ENCODE assay signal across 24 cellular contexts in the genomic region with DNA sequence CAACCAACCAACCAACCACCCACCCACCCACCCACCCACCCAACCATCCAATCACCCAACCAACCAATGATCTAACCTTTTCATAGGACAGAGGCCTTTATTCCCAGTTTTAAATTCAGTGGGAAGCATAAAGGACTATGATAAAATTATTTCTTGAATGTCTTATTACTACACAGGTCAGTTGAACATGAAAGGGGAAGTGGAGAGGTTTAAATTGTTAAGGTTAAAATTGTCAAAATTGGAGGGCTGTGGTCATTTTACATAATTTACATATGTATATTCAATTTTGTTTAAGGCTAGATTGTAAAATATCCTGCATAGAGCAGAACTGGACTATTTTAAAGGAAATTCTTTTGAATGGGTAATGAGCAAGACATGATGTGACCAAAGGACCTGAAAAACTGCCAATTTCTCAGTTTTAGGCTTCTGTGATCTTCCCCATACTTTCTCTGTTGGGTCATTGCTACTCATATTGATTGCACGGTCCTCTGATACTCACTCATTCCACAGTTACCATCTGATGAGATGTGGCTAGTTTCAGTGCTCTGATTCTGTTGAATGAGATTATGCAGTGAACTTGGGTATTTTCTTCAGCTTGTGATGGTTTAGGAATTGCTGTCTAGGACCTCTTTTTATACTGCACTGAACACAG.
A peak's percentile ranks its signal among the peaks of the same experiment; 100 is the strongest.
DNase-seq lines count a peak whose midpoint lies in the region; ATAC-seq, FAIRE-seq and TF ChIP-seq lines count a peak whose summit lies in the region.
"Had no signal": no experiment of that assay in that cellular context is flagged by ENCODE, and none has a peak within 500 bp of the region (broad histone marks: within the 10 kb centered on the region; RNA-seq: fewer than 3 reads in every experiment).

No MANE protein-coding gene starts in this region.

- no peaks in the 10 kb centered on the region for H3K4me1 ChIP-seq in body of pancreas
- H3K4me1 ChIP-seq: neural progenitor cell had no signal

- H3K27me3 ChIP-seq in body of pancreas, result no peaks in the 10 kb centered on the region
- H3K27me3 ChIP-seq: heart right ventricle, MG63, neural progenitor cell, uterus had no signal

- H3K9me3 Mint-ChIP-seq in activated naive CD4-positive, alpha-beta T cell treated with anti-CD3 and anti-CD28 coated beads, Interleukin-2, amount 50 U/mL, for 72 hours, result peaks cover 0 to 7% of the 10 kb centered on the region in 2 donors
- no peaks in the 10 kb centered on the region for H3K9me3 Mint-ChIP-seq in activated naive CD4-positive, alpha-beta T cell treated with anti-CD3 and anti-CD28 coated beads for 36 hours
- H3K9me3 Mint-ChIP-seq: activated naive CD4-positive, alpha-beta T cell treated with anti-CD3 and anti-CD28 coated beads, Interleukin-2, amount 10 ng/mL, durations not matched to agents 7 days and 5 days; CD4-positive, alpha-beta memory T cell; neural progenitor cell had no signal

- no peak overlapping the region for H3K27ac Mint-ChIP-seq in activated naive CD4-positive, alpha-beta T cell treated with anti-CD3 and anti-CD28 coated beads, Interleukin-2, amount 50 U/mL, for 72 hours
- H3K27ac Mint-ChIP-seq in activated naive CD4-positive, alpha-beta T cell treated with anti-CD3 and anti-CD28 coated beads for 36 hours, result no peak overlapping the region
- H3K27ac Mint-ChIP-seq: activated naive CD4-positive, alpha-beta T cell treated with anti-CD3 and anti-CD28 coated beads, Interleukin-2, amount 10 ng/mL, durations not matched to agents 7 days and 5 days; neural progenitor cell had no signal

- CTCF ChIA-PET in activated naive CD4-positive, alpha-beta T cell treated with anti-CD3 and anti-CD28 coated beads for 36 hours (lab: Charles Lee), result no interaction called here

- TF ChIP-seq POLR2A in body of pancreas (IDR thresholded peaks at IDR 0.05), result no peak
- TF ChIP-seq POLR2A in GM18505 (IDR thresholded peaks at IDR 0.05; ENCODE audit: borderline replicate concordance, extremely low read depth, insufficient read depth, insufficient read length), result no peak

- no peaks in the 10 kb centered on the region for H3K9me3 ChIP-seq in body of pancreas
- H3K9me3 ChIP-seq: heart right ventricle, MG63, psoas muscle, uterus had no signal

- intact Hi-C loops in activated naive CD4-positive, alpha-beta T cell treated with anti-CD3 and anti-CD28 coated beads for 36 hours (cut with micrococcal nuclease), result loop anchor here (1.0 to 10.0 kb wide), 3 partner anchors 12 to 227 kb away; partner anchors contain the start of gene MARS2
- intact Hi-C loops in body of pancreas (cut with DNase I), result no loop called here

- no peak overlapping the region for H3K4me3 Mint-ChIP-seq in activated naive CD4-positive, alpha-beta T cell treated with anti-CD3 and anti-CD28 coated beads for 36 hours
- H3K4me3 Mint-ChIP-seq: activated naive CD4-positive, alpha-beta T cell treated with anti-CD3 and anti-CD28 coated beads, Interleukin-2, amount 10 ng/mL, durations not matched to agents 7 days and 5 days; CD4-positive, alpha-beta memory T cell; neural progenitor cell had no signal

- peaks cover 59% of the 10 kb centered on the region for H3K4me1 Mint-ChIP-seq in activated naive CD4-positive, alpha-beta T cell treated with anti-CD3 and anti-CD28 coated beads for 36 hours (ENCODE audit: low read depth)

- no peak overlapping the region for H3K27ac ChIP-seq in body of pancreas
- H3K27ac ChIP-seq: heart right ventricle, neural progenitor cell, psoas muscle, uterus had no signal

- no peak overlapping the region for H3K4me3 ChIP-seq in body of pancreas
- H3K4me3 ChIP-seq: heart right ventricle, MG63, neural progenitor cell, psoas muscle, smooth muscle cell, uterus had no signal

- peak; percentile 88 to 90 for ATAC-seq in activated naive CD4-positive, alpha-beta T cell treated with anti-CD3 and anti-CD28 coated beads, Interleukin-2, amount 50 U/mL, for 72 hours
- ATAC-seq in HG02852 (IDR thresholded peaks at IDR 0.05; ENCODE audit: unreplicated experiment) (peak; percentile 59), body of pancreas (peak; percentile 35), GM18505 (IDR thresholded peaks at IDR 0.05; ENCODE audit: unreplicated experiment) (no peak)
- ATAC-seq: heart right ventricle, psoas muscle had no signal

- no peaks in the 10 kb centered on the region for H3K27me3 Mint-ChIP-seq in activated naive CD4-positive, alpha-beta T cell treated with anti-CD3 and anti-CD28 coated beads for 36 hours (ENCODE audit: low read depth)
- H3K27me3 Mint-ChIP-seq: activated naive CD4-positive, alpha-beta T cell treated with anti-CD3 and anti-CD28 coated beads, Interleukin-2, amount 10 ng/mL, durations not matched to agents 7 days and 5 days; CD4-positive, alpha-beta memory T cell had no signal

- no peaks in the 10 kb centered on the region for H3K36me3 ChIP-seq in body of pancreas (replicated peaks in 1 of 2; ENCODE audit: insufficient read depth in 1 of 2, low read depth in 2 of 2)
- H3K36me3 ChIP-seq: heart right ventricle, MG63, neural progenitor cell, uterus had no signal

- FAIRE-seq in HTR-8/SVneo (lab: Jason Lieb, UNC), result no peak
- FAIRE-seq: GM18507 had no signal

- TF ChIP-seq CTCF in body of pancreas (IDR thresholded peaks at IDR 0.05), result no peak

- 48 to 83% methylated on average over 1 of the region's 1 CpG for WGBS in body of pancreas, 2 donors

- H3K36me3 Mint-ChIP-seq in activated naive CD4-positive, alpha-beta T cell treated with anti-CD3 and anti-CD28 coated beads, Interleukin-2, amount 50 U/mL, for 72 hours, result peaks cover 0 to 3% of the 10 kb centered on the region in 2 donors
- H3K36me3 Mint-ChIP-seq in activated naive CD4-positive, alpha-beta T cell treated with anti-CD3 and anti-CD28 coated beads for 36 hours (ENCODE audit: low read depth), result no peaks in the 10 kb centered on the region
- H3K36me3 Mint-ChIP-seq: activated naive CD4-positive, alpha-beta T cell treated with anti-CD3 and anti-CD28 coated beads, Interleukin-2, amount 10 ng/mL, durations not matched to agents 7 days and 5 days; CD4-positive, alpha-beta memory T cell; neural progenitor cell had no signal

- no peak for DNase-seq in activated naive CD4-positive, alpha-beta T cell treated with anti-CD3 and anti-CD28 coated beads, Interleukin-2, amount 50 U/mL, for 72 hours (ENCODE audit: low spot score in 2 of 2)
- no peak for DNase-seq in activated naive CD4-positive, alpha-beta T cell treated with anti-CD3 and anti-CD28 coated beads for 36 hours
- DNase-seq in body of pancreas, result no peak
- no peak for DNase-seq in HTR-8/SVneo (ENCODE audit: insufficient read length, low spot score)
- DNase-seq in T-helper 9 cell, result no peak
- no peak for DNase-seq in NCI-H510A treated with DMSO at 0.1 percent for 48 hours (lab: John Stamatoyannopoulos, UW)
- DNase-seq: ACHN; activated CD4-positive, alpha-beta T cell treated with anti-CD3 and anti-CD28 coated beads, Interleukin-2, amount 50 U/mL, for 4 hours; activated naive CD4-positive, alpha-beta T cell treated with anti-CD3 and anti-CD28 coated beads, Interleukin-2, amount 10 ng/mL, durations not matched to agents 7 days and 5 days; CD4-positive, alpha-beta memory T cell; DMS153; heart right ventricle; MG63; NCI-H1694 treated with DMSO at 0.1 percent for 48 hours; NK-92 treated with Interleukin-12 subunit alpha and Interleukin-12 subunit beta, amount 100 ng/mL, for 24 hours; psoas muscle; stimulated activated CD4-positive, alpha-beta T cell treated with anti-CD3 and anti-CD28 coated beads, Interleukin-4, amount 100 ng/mL, for 24 hours; SW 1271; uterus had no signal
